In genomic region chr2:215917953-215918620, GRCh38 we compare ENCODE assay signal across 8 cellular contexts.
A peak's percentile ranks its signal among the peaks of the same experiment; 100 is the strongest.
DNase-seq lines count a peak whose midpoint lies in the region; ATAC-seq and TF ChIP-seq lines count a peak whose summit lies in the region.

No MANE protein-coding gene starts in this region.

- H3K4me3 Mint-ChIP-seq in activated T-cell treated with anti-CD3 and anti-CD28 coated beads, Interleukin-2, amount 50 U/mL, for 24 hours = no peak overlapping the region
- no peak overlapping the region for H3K4me3 Mint-ChIP-seq in activated T-cell treated with anti-CD3 and anti-CD28 coated beads, Interleukin-2, amount 50 U/mL, for 4 hours
- H3K4me3 Mint-ChIP-seq in mesothelial cell of epicardium = no peak overlapping the region

- no peaks in the 10 kb centered on the region for H3K36me3 Mint-ChIP-seq in activated T-cell treated with anti-CD3 and anti-CD28 coated beads, Interleukin-2, amount 50 U/mL, for 24 hours (ENCODE audit: low read depth)
- H3K36me3 Mint-ChIP-seq in activated T-cell treated with anti-CD3 and anti-CD28 coated beads, Interleukin-2, amount 50 U/mL, for 4 hours (ENCODE audit: insufficient read depth) = no peaks in the 10 kb centered on the region
- no peaks in the 10 kb centered on the region for H3K36me3 Mint-ChIP-seq in mesothelial cell of epicardium

- peak overlapping the region; percentile 3 for H3K27ac Mint-ChIP-seq in activated T-cell treated with anti-CD3 and anti-CD28 coated beads, Interleukin-2, amount 50 U/mL, for 24 hours
- H3K27ac Mint-ChIP-seq in mesothelial cell of epicardium = peak overlapping the region; percentile 54

- intact Hi-C loops in left cardiac atrium (cut with DNase I) = loop anchor here in 1 of 2 donors (2.0 kb wide), 1 partner anchor 461 kb away; no protein-coding TSS in a partner anchor

- no peaks in the 10 kb centered on the region for H3K36me3 ChIP-seq in RWPE2 (ENCODE audit: low read depth)

- no peaks in the 10 kb centered on the region for H3K9me3 Mint-ChIP-seq in activated T-cell treated with anti-CD3 and anti-CD28 coated beads, Interleukin-2, amount 50 U/mL, for 24 hours
- no peaks in the 10 kb centered on the region for H3K9me3 Mint-ChIP-seq in activated T-cell treated with anti-CD3 and anti-CD28 coated beads, Interleukin-2, amount 50 U/mL, for 4 hours
- H3K9me3 Mint-ChIP-seq in mesothelial cell of epicardium = no peaks in the 10 kb centered on the region

- peaks cover 15% of the 10 kb centered on the region for H3K4me1 ChIP-seq in RWPE2 (ENCODE audit: insufficient read depth, poor library complexity, severe bottlenecking)

- H3K27me3 ChIP-seq in RWPE2 (ENCODE audit: insufficient read depth, poor library complexity, severe bottlenecking) = no peaks in the 10 kb centered on the region

- no peaks in the 10 kb centered on the region for H3K9me3 ChIP-seq in RWPE2 (ENCODE audit: severe bottlenecking)

- DNase-seq in activated T-cell treated with anti-CD3 and anti-CD28 coated beads, Interleukin-2, amount 50 U/mL, for 24 hours = no peak
- no peak for DNase-seq in activated T-cell treated with anti-CD3 and anti-CD28 coated beads, Interleukin-2, amount 50 U/mL, for 4 hours
- DNase-seq in RWPE2 (ENCODE audit: low spot score) (no peak), mesothelial cell of epicardium (ENCODE audit: low spot score in 2 of 2, unreplicated experiment in 2 of 2) (no peak), Ammon's horn (ENCODE audit: low spot score) (no peak), left cardiac atrium (no peak), medulla oblongata (ENCODE audit: extremely low spot score) (no peak)

- no peak for TF ChIP-seq CTCF in RWPE2 (IDR thresholded peaks at IDR 0.05; ENCODE audit: poor library complexity, severe bottlenecking)
- TF ChIP-seq CTCF in mesothelial cell of epicardium (IDR thresholded peaks at IDR 0.05; ENCODE audit: unreplicated experiment) = no peak

- peaks cover 11% of the 10 kb centered on the region for H3K27me3 Mint-ChIP-seq in activated T-cell treated with anti-CD3 and anti-CD28 coated beads, Interleukin-2, amount 50 U/mL, for 24 hours
- peaks cover 5% of the 10 kb centered on the region for H3K27me3 Mint-ChIP-seq in activated T-cell treated with anti-CD3 and anti-CD28 coated beads, Interleukin-2, amount 50 U/mL, for 4 hours (ENCODE audit: low read depth)
- H3K27me3 Mint-ChIP-seq in mesothelial cell of epicardium (ENCODE audit: low read depth) = peaks cover 2% of the 10 kb centered on the region

- H3K4me3 ChIP-seq in RWPE2 (ENCODE audit: severe bottlenecking) = no peak overlapping the region

- no peak for ATAC-seq in activated T-cell treated with anti-CD3 and anti-CD28 coated beads, Interleukin-2, amount 50 U/mL, for 4 hours
- ATAC-seq in HG02943 (IDR thresholded peaks at IDR 0.05; ENCODE audit: low read depth, unreplicated experiment) (peak; percentile 79), RWPE2 (ENCODE audit: low read depth) (peak; percentile 75), left cardiac atrium (no peak)

- H3K4me1 Mint-ChIP-seq in activated T-cell treated with anti-CD3 and anti-CD28 coated beads, Interleukin-2, amount 50 U/mL, for 24 hours (ENCODE audit: low read depth) = peaks cover 5% of the 10 kb centered on the region
- no peaks in the 10 kb centered on the region for H3K4me1 Mint-ChIP-seq in activated T-cell treated with anti-CD3 and anti-CD28 coated beads, Interleukin-2, amount 50 U/mL, for 4 hours (ENCODE audit: low read depth)
- H3K4me1 Mint-ChIP-seq in mesothelial cell of epicardium = peaks cover 41% of the 10 kb centered on the region

- H3K27ac ChIP-seq in RWPE2 (ENCODE audit: poor library complexity, severe bottlenecking) = peak overlapping the region; percentile 30

Comparison
In these comparisons a context has a peak if more than half of its experiments do, and no peak if none do; other contexts are left out.
1. ATAC-seq: peak in HG02943 (single experiment) and RWPE2 (single experiment); none in activated T-cell treated with anti-CD3 and anti-CD28 coated beads, Interleukin-2, amount 50 U/mL, for 4 hours (0 of 2) and left cardiac atrium (0 of 2).